ENCODE assay signal across 11 cellular contexts in the genomic region with DNA sequence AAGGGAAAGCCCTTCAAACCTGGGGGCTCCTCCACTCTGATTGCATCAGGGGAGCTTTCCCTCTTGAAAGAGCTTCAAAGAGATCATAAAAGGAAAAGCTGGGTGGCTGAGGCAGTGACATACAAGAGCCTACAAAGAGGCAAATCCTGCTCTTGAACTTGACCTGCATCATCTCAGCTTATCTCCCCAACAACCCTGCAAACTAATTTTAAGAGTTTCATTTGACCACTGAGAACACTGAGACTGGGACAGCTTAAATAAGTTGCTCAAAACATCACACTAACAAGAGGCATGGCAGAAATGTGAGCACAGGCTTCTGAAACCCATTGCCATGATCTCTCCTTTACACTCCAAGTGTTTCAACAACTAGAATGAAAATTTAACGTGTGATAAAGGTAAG.
"Had no signal": no experiment of that assay in that cellular context is flagged by ENCODE, and none has a peak within 500 bp of the region (broad histone marks: within the 10 kb centered on the region; RNA-seq: fewer than 3 reads in every experiment).

No MANE protein-coding gene starts in this region.

- H3K9me3 Mint-ChIP-seq: activated naive CD8-positive, alpha-beta T cell treated with anti-CD3 and anti-CD28 coated beads for 36 hours; activated T-cell treated with anti-CD3 and anti-CD28 coated beads, Interleukin-2, amount 50 U/mL, for 72 hours had no signal

- DNase-seq: activated CD4-positive, alpha-beta T cell treated with anti-CD3 and anti-CD28 coated beads, Interleukin-2, amount 50 U/mL, for 4 hours; activated gamma-delta T cell; activated naive CD8-positive, alpha-beta T cell treated with anti-CD3 and anti-CD28 coated beads for 36 hours; activated T-cell treated with anti-CD3 and anti-CD28 coated beads, Interleukin-2, amount 50 U/mL, for 72 hours; amniotic stem cell; dermis blood vessel endothelial cell; effector memory CD4-positive, alpha-beta T cell; WERI-Rb-1 had no signal

- H3K27ac Mint-ChIP-seq: activated naive CD8-positive, alpha-beta T cell treated with anti-CD3 and anti-CD28 coated beads for 36 hours; activated T-cell treated with anti-CD3 and anti-CD28 coated beads, Interleukin-2, amount 50 U/mL, for 72 hours; memory B cell; progenitor cell of endocrine pancreas; stimulated activated naive CD8-positive, alpha-beta T cell treated with anti-CD3 and anti-CD28 coated beads, Interleukin-15, Interleukin-2, amounts not matched to agents 100 ng/mL and 50 ng/mL, for 24 hours had no signal

- ATAC-seq: activated T-cell treated with anti-CD3 and anti-CD28 coated beads, Interleukin-2, amount 50 U/mL, for 72 hours had no signal

- H3K36me3 Mint-ChIP-seq: activated naive CD8-positive, alpha-beta T cell treated with anti-CD3 and anti-CD28 coated beads for 36 hours; memory B cell had no signal
